In genomic region chr17:39724731-39725130, GRCh38 we compare ENCODE assay signal across 2 cellular contexts.
A peak's percentile ranks its signal among the peaks of the same experiment; 100 is the strongest.
TF ChIP-seq lines count a peak whose summit lies in the region.

No MANE protein-coding gene starts in this region.

TF ChIP-seq in A549, 52 proteins besides CTCF, POLR2A, EP300 and RAD21:
- 0 out of 2 replicates have a peak, but pooled peaks have one; percentile 25 for TF ChIP-seq POLR2AphosphoS2 (conservative IDR thresholded peaks at IDR 0.05; ENCODE audit: low read length)
- no peak for TF ChIP-seq MAZ (IDR thresholded peaks at IDR 0.05; ENCODE audit: borderline replicate concordance, low read depth, low read length)
TF ChIP-seq in A549: peak in this region for 1.

TF ChIP-seq in K562, 482 proteins besides CTCF, POLR2A, EP300 and RAD21:
- no peak for TF ChIP-seq MTA1 (IDR thresholded peaks at IDR 0.05; ENCODE audit: borderline replicate concordance)
